Comparison of ENCODE assay signal across 34 cellular contexts in the genomic region with DNA sequence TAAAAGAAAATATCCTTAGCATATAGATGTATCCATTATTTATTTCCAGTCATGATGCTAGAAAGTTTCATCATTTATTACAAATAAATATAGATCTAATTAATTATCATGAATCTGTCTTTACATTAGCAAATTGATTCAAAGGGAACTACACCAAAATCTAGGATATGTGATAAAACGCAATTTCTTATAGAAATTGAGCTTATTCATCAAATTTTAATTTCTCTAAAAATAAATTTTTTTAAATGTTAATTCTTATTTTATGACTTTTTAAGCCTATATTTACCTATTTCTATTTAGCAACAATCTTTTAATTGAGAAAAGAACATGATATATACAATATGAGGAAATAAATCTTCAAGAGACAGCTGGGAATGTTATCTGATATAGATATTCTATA. TPM values are rescaled to one million over a fixed set of nuclear protein-coding genes. Genes with fewer than 3 reads are reported as not detected.
"Had no signal": no experiment of that assay in that cellular context is flagged by ENCODE, and none has a peak within 500 bp of the region (broad histone marks: within the 10 kb centered on the region; RNA-seq: fewer than 3 reads in every experiment).

No MANE protein-coding gene starts in this region.

- ATAC-seq: activated CD8-positive, alpha-beta T cell treated with anti-CD3 and anti-CD28 coated beads for 36 hours; activated T-cell treated with anti-CD3 and anti-CD28 coated beads, Interleukin-2, amount 50 U/mL, for 72 hours; activated T-helper 17 cell treated with anti-CD3 and anti-CD28 coated beads, Interleukin-2, amount 50 U/mL, for 72 hours; T-cell had no signal

- H3K36me3 ChIP-seq: brain microvascular endothelial cell, WERI-Rb-1 had no signal

- H3K27ac ChIP-seq: brain microvascular endothelial cell, KMS-11, PC-9, WERI-Rb-1 had no signal

- H3K4me2 ChIP-seq: KMS-11, PC-9 had no signal

- DNase-seq: activated CD4-positive, alpha-beta T cell treated with anti-CD3 and anti-CD28 coated beads, Interleukin-2, amount 10 ng/mL, durations not matched to agents 24 days and 14 days; activated CD4-positive, alpha-beta T cell treated with anti-CD3 and anti-CD28 coated beads, Interleukin-2, amount 50 U/mL, for 4 hours; activated CD4-positive, CD25-positive, alpha-beta regulatory T cell; activated CD8-positive, alpha-beta T cell treated with anti-CD3 and anti-CD28 coated beads for 36 hours; activated effector memory CD4-positive, alpha-beta T cell treated with anti-CD3 and anti-CD28 coated beads, Interleukin-2, amount 50 U/mL, for 16 hours; activated naive CD4-positive, alpha-beta T cell; activated naive CD4-positive, alpha-beta T cell treated with anti-CD3 and anti-CD28 coated beads, Interleukin-2, amount 50 U/mL, for 16 hours; activated naive CD8-positive, alpha-beta T cell treated with anti-CD3 and anti-CD28 coated beads for 36 hours; activated T-cell treated with anti-CD3 and anti-CD28 coated beads, Interleukin-2, amount 50 U/mL, for 1 hour; activated T-cell treated with anti-CD3 and anti-CD28 coated beads, Interleukin-2, amount 50 U/mL, for 72 hours; amniotic stem cell; aorta; brain microvascular endothelial cell; central memory CD4-positive, alpha-beta T cell; MM.1S; MV-4-11; NCI-H1092; NCI-H1436 treated with DMSO at 0.1 percent for 48 hours; NCI-H1694 treated with DMSO at 0.1 percent for 48 hours; NCI-H2029; NCI-H345; NCI-H524 treated with DMSO at 0.1 percent for 48 hours; NCI-H748 treated with DMSO at 0.1 percent for 48 hours; NK-92 treated with Interleukin-12 subunit alpha and Interleukin-12 subunit beta, amount 100 ng/mL, for 24 hours; PC-9; Right ventricle myocardium superior; T-cell; T-helper 2 cell; T-helper 9 cell; WERI-Rb-1 had no signal

- H3K27me3 ChIP-seq: brain microvascular endothelial cell had no signal

- H3K4me3 ChIP-seq: PC-9, SK-N-MC had no signal

RNA-seq across cellular contexts. Expression of a gene that starts 58.6 kb away (rescaled TPM):
- total RNA-seq: activated CD4-positive, alpha-beta T cell treated with anti-CD3 and anti-CD28 coated beads, Interleukin-2, amount 10 ng/mL, durations not matched to agents 24 days and 14 days; activated CD8-positive, alpha-beta memory T cell treated with anti-CD3 and anti-CD28 coated beads for 36 hours; activated CD8-positive, alpha-beta T cell treated with anti-CD3 and anti-CD28 coated beads for 36 hours; activated naive CD8-positive, alpha-beta T cell treated with anti-CD3 and anti-CD28 coated beads for 36 hours; activated T-helper 17 cell treated with anti-CD3 and anti-CD28 coated beads, Interleukin-2, amount 50 U/mL, for 72 hours had no signal
